In the genomic region with DNA sequence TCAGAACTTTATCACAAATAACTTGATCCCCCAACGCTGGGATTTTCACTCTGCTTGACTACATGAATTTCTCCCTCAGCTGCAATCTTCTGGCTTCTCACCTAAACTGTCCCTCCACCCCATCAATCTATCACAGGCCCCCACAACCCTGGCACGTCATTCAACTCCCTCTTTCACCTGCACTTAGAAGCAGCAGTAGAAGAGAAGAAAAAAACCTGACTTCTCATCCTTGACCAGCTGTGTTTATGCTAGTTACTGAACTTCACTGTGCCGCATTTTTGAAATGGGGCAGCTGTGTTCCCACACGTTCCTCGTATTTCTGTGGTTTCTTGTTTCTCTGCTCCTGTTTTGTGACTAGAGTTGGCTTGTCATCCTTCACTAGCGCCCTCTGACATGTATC, we compare ENCODE assay signal across 10 cellular contexts. TPM values are rescaled to one million over a fixed set of nuclear protein-coding genes. Genes with fewer than 3 reads are reported as not detected.
A peak's percentile ranks its signal among the peaks of the same experiment; 100 is the strongest.
DNase-seq lines count a peak whose midpoint lies in the region; ATAC-seq and TF ChIP-seq lines count a peak whose summit lies in the region.
"Had no signal": no experiment of that assay in that cellular context is flagged by ENCODE, and none has a peak within 500 bp of the region (broad histone marks: within the 10 kb centered on the region; RNA-seq: fewer than 3 reads in every experiment).

No MANE protein-coding gene starts in this region.

- H3K4ac ChIP-seq in H9 (ENCODE audit: low read depth, low read length) = no peak overlapping the region

- WGBS in mammary epithelial cell (ENCODE audit: low coverage, missing lambda C conversion rate) = 57% methylated on average over 5 of the region's 6 CpGs
- WGBS in smooth muscle cell (ENCODE audit: low lambda C conversion rate) = 55% methylated on average over 6 of the region's 6 CpGs
- no CpG with 5 or more reads among the region's 6 CpGs for WGBS in H9 (ENCODE audit: extremely low coverage, insufficient read length, low lambda C conversion rate)

- no peak overlapping the region for H2BK15ac ChIP-seq in H9 (ENCODE audit: low read depth, low read length)

- peaks cover 5% of the 10 kb centered on the region for H3F3A ChIP-seq in smooth muscle cell (ENCODE audit: low read depth)

- H2BK12ac ChIP-seq in H9 (ENCODE audit: insufficient read length, low read depth, low read length) = no peak overlapping the region

- dilution Hi-C loops in mammary epithelial cell (cut with HindIII; ENCODE audit: low sequenced_read_pairs) = no loop called here

- no peak overlapping the region for H2BK120ac ChIP-seq in H9 (ENCODE audit: low read depth, low read length, poor library complexity, severe bottlenecking)

- H4K5ac ChIP-seq in H9 (ENCODE audit: insufficient read length, low read depth, low read length) = no peak overlapping the region

- H3K4me3 Mint-ChIP-seq in H9 = no peak overlapping the region

- H2BK20ac ChIP-seq in H9 (ENCODE audit: low read depth, low read length, poor library complexity, severe bottlenecking) = no peak overlapping the region

- ATAC-seq in HG03066 (IDR thresholded peaks at IDR 0.05; ENCODE audit: low read depth, unreplicated experiment) (peak; percentile 73), GM18907 (IDR thresholded peaks at IDR 0.05; ENCODE audit: unreplicated experiment) (no peak)
- ATAC-seq: activated naive CD4-positive, alpha-beta T cell treated with anti-CD3 and anti-CD28 coated beads, Interleukin-2, amount 50 U/mL, for 72 hours had no signal

- no peak overlapping the region for H3K23ac ChIP-seq in H9 (ENCODE audit: insufficient read length, low read depth, low read length)

- H3K9me3 ChIP-seq in mammary epithelial cell (replicated peaks; ENCODE audit: insufficient read depth, low read length) = no peaks in the 10 kb centered on the region
- H3K9me3 ChIP-seq in smooth muscle cell (replicated peaks; ENCODE audit: low read depth) = no peaks in the 10 kb centered on the region
- H3K9me3 ChIP-seq in H9 (ENCODE audit: control insufficient read depth, low read depth, low read length) = no peaks in the 10 kb centered on the region

- no peak overlapping the region for H2AK5ac ChIP-seq in H9 (ENCODE audit: insufficient read length, low read length)

- no peaks in the 10 kb centered on the region for H3K27me3 Mint-ChIP-seq in H9 (ENCODE audit: low read depth)

- no TSS peak for BruUV-seq in mammary epithelial cell (replicated peaks; lab: Mats Ljungman, UMichigan)

- no peaks in the 10 kb centered on the region for H3K9me3 Mint-ChIP-seq in H9
- H3K9me3 Mint-ChIP-seq: activated naive CD4-positive, alpha-beta T cell treated with anti-CD3 and anti-CD28 coated beads, Interleukin-2, amount 50 U/mL, for 72 hours had no signal

- intact Hi-C loops in mammary epithelial cell (cut with micrococcal nuclease) = no loop called here

- H3K36me3 Mint-ChIP-seq in H9 (ENCODE audit: insufficient read depth in 1 of 3, low read depth in 3 of 3) = peaks cover 0 to 4% (median 0%) of the 10 kb centered on the region in 3 experiments; a peak in 1 of 7 replicates

- in situ Hi-C loops in mammary epithelial cell (cut with MboI; ENCODE audit: low sequenced_read_pairs in 2 of 2) = no loop called here

- peaks cover 21% of the 10 kb centered on the region for H3K79me2 ChIP-seq in mammary epithelial cell (ENCODE audit: insufficient read depth, low read length)
- H3K79me2 ChIP-seq in smooth muscle cell (ENCODE audit: low read depth) = peaks cover 35% of the 10 kb centered on the region
- H3K79me2 ChIP-seq in H9 (ENCODE audit: insufficient read depth, low read length) = peaks cover 4% of the 10 kb centered on the region; the same call in 1 of the 2 replicates

- H2BK5ac ChIP-seq in H9 (ENCODE audit: insufficient read length, low read length) = no peak overlapping the region

- no peak overlapping the region for H3K56ac ChIP-seq in H9 (ENCODE audit: insufficient read length, low read depth, low read length)

- H3K27me3 ChIP-seq in mammary epithelial cell (ENCODE audit: insufficient read depth, low read length) = no peaks in the 10 kb centered on the region
- H3K27me3 ChIP-seq in smooth muscle cell (ENCODE audit: low read depth) = no peaks in the 10 kb centered on the region
- no peaks in the 10 kb centered on the region for H3K27me3 ChIP-seq in H9 (ENCODE audit: insufficient read depth, low read length)

- CTCF ChIA-PET in mammary epithelial cell (lab: Charles Lee; ENCODE audit: low non-redundant PET) = interaction anchor here (0.6 kb wide), 1 partner anchor 69 kb away, joined by 9 read pairs; no protein-coding TSS in a partner anchor

- no peak overlapping the region for H3K18ac ChIP-seq in H9 (ENCODE audit: insufficient read length, low read depth, low read length)

- H3K27ac Mint-ChIP-seq in H9 = peak overlapping the region in 1 of 3 experiments; percentile 54; a peak in 3 of 7 replicates

- H4K20me1 ChIP-seq in mammary epithelial cell (ENCODE audit: insufficient read depth, low read length) (no peaks in the 10 kb centered on the region), smooth muscle cell (ENCODE audit: low read depth) (peaks cover 9% of the 10 kb centered on the region), H9 (ENCODE audit: control insufficient read depth, insufficient read depth, insufficient read length) (no peaks in the 10 kb centered on the region)

- H2AFZ ChIP-seq in mammary epithelial cell (ENCODE audit: low read depth, low read length) (peak overlapping the region; percentile 47), smooth muscle cell (ENCODE audit: low read depth) (no peak overlapping the region), H9 (ENCODE audit: low read length) (no peak overlapping the region)

- DNase-seq in NCI-H510A treated with DMSO at 0.1 percent for 48 hours (lab: John Stamatoyannopoulos, UW) = peak; percentile 27
- DNase-seq in NCI-H510A (lab: John Stamatoyannopoulos, UW) = no peak
- DNase-seq in mammary epithelial cell = peak; percentile 63
- no peak for DNase-seq in smooth muscle cell (lab: John Stamatoyannopoulos, UW; ENCODE audit: unreplicated experiment)
- DNase-seq in H9 = no peak
- DNase-seq in DMS153 treated with DMSO at 0.1 percent for 48 hours (lab: John Stamatoyannopoulos, UW; ENCODE audit: unreplicated experiment) = no peak
- DNase-seq: NCI-H1048 had no signal

- H3K27ac ChIP-seq in mammary epithelial cell (ENCODE audit: insufficient read depth, low read depth, low read length) (no peak overlapping the region), smooth muscle cell (ENCODE audit: low read depth) (no peak overlapping the region), H9 (ENCODE audit: insufficient read length, low read depth, low read length) (no peak overlapping the region)

- H3K4me2 ChIP-seq in mammary epithelial cell (ENCODE audit: insufficient read depth, low read depth, low read length) (peak overlapping the region; percentile 41), smooth muscle cell (peak overlapping the region; percentile 21), H9 (ENCODE audit: insufficient read depth, insufficient read length, low read length) (no peak overlapping the region)

- H3K14ac ChIP-seq in H9 (ENCODE audit: insufficient read depth, low read length) = no peak overlapping the region

- H3K9ac ChIP-seq in mammary epithelial cell (ENCODE audit: insufficient read depth, low read length) = no peak overlapping the region
- no peak overlapping the region for H3K9ac ChIP-seq in smooth muscle cell (ENCODE audit: low read depth)
- H3K9ac ChIP-seq in H9 (ENCODE audit: extremely low read depth, insufficient read length, low read length) = no peak overlapping the region

- no peak overlapping the region for H3T11ph ChIP-seq in H9 (ENCODE audit: low read length)

- H3K4me1 Mint-ChIP-seq in H9 = no peaks in the 10 kb centered on the region; a peak in 1 of 4 replicates

- TF ChIP-seq CTCF in mammary epithelial cell (conservative IDR thresholded peaks at IDR 0.05 in 1 of 2, IDR thresholded peaks at IDR 0.05 in 1 of 2; ENCODE audit: extremely low read depth in 1 of 2, insufficient read depth in 1 of 2, low read depth in 1 of 2, low read length in 2 of 2) (no peak), smooth muscle cell (IDR thresholded peaks at IDR 0.05; ENCODE audit: borderline replicate concordance, insufficient read depth, poor library complexity, severe bottlenecking) (no peak), H9 (conservative IDR thresholded peaks at IDR 0.05) (no peak)

- no peaks in the 10 kb centered on the region for H3K79me1 ChIP-seq in H9 (ENCODE audit: insufficient read depth, low read depth, low read length, poor library complexity, severe bottlenecking)

- no peak overlapping the region for H4K8ac ChIP-seq in H9 (replicated peaks; ENCODE audit: insufficient read length, low read depth, low read length)

- H3K4me1 ChIP-seq in mammary epithelial cell (ENCODE audit: insufficient read depth, low read length) (no peaks in the 10 kb centered on the region), smooth muscle cell (ENCODE audit: low read depth) (no peaks in the 10 kb centered on the region), H9 (ENCODE audit: insufficient read depth, low read length) (no peaks in the 10 kb centered on the region)

- H3K36me3 ChIP-seq in mammary epithelial cell (ENCODE audit: insufficient read depth, low read length) (no peaks in the 10 kb centered on the region), smooth muscle cell (ENCODE audit: low read depth) (no peaks in the 10 kb centered on the region)

- H4K91ac ChIP-seq in H9 (ENCODE audit: insufficient read length, low read depth, low read length) = no peak overlapping the region

- no peaks in the 10 kb centered on the region for H3K23me2 ChIP-seq in H9 (ENCODE audit: insufficient read length, low read depth, low read length, poor library complexity, severe bottlenecking)

- H3K4me3 ChIP-seq in mammary epithelial cell (replicated peaks in 1 of 3; ENCODE audit: insufficient read depth in 1 of 3, low read depth in 2 of 3, low read length in 3 of 3) (no peak overlapping the region), smooth muscle cell (no peak overlapping the region)

RNA-seq across cellular contexts. Expression of gene ITPR2, which starts 35.0 kb away (rescaled TPM):
- total RNA-seq in mammary epithelial cell = 10 to 100 TPM; 20.5 to 25.6 TPM
- 4.2 TPM for polyA plus RNA-seq in mammary epithelial cell
- 98.6 TPM for polyA minus RNA-seq in mammary epithelial cell
- total RNA-seq in smooth muscle cell = 17.4 and 29.0 TPM in 2 replicates
- polyA plus RNA-seq in smooth muscle cell = 6.8 and 9.6 TPM in 2 replicates
- total RNA-seq in H9 (2021) = 14.8 and 16.1 TPM in 2 replicates

Comparison
In these comparisons a context has a peak if more than half of its experiments do, and no peak if none do; other contexts are left out.
1. DNase-seq: peak in NCI-H510A treated with DMSO at 0.1 percent for 48 hours (single experiment) and mammary epithelial cell (single experiment); none in NCI-H510A (single experiment), smooth muscle cell (single experiment), H9 (single experiment) and DMS153 treated with DMSO at 0.1 percent for 48 hours (single experiment).